In the genomic region with DNA sequence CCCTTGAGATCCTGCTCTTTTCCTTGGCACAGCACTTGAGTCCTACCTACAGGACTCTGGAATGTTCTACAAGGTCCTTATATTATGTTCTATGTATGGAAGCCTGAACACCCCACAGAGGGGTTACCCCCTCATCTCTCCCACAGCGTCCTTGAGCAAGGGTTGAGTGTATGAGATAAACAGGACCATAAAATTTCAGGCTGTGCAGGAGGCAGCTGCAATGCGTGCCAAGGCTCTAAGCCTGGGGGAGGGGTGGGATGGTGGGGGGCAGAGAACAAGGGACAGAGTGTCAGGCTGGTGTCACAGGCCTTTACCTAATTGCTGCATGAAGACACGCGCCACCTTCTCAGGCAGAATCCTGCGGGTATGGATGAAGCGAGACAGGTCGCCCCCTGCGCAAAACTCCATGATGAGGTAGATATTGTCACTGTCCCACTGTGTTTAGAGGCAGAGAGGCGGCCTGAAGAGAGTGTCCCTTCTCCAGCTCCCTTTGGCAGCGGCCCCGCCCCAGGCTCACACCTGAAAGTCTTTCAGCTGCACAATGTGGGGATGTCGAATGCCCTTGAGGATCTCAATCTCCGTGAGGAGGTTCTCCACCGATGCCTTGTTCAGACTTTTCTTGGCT, we compare ENCODE assay signal across 1 cellular context.
TF ChIP-seq lines count a peak whose summit lies in the region.

No MANE protein-coding gene starts in this region.

TF ChIP-seq in GM12878, 131 proteins besides CTCF, POLR2A, EP300 and RAD21:
- TF ChIP-seq MAX (IDR thresholded peaks at IDR 0.05; ENCODE audit: low read depth, low read length) = no peak
- TF ChIP-seq CEBPB (IDR thresholded peaks at IDR 0.05; ENCODE audit: borderline replicate concordance in 1 of 2, low read depth in 2 of 2, low read length in 2 of 2) = no peak
- TF ChIP-seq, protein P1, sequence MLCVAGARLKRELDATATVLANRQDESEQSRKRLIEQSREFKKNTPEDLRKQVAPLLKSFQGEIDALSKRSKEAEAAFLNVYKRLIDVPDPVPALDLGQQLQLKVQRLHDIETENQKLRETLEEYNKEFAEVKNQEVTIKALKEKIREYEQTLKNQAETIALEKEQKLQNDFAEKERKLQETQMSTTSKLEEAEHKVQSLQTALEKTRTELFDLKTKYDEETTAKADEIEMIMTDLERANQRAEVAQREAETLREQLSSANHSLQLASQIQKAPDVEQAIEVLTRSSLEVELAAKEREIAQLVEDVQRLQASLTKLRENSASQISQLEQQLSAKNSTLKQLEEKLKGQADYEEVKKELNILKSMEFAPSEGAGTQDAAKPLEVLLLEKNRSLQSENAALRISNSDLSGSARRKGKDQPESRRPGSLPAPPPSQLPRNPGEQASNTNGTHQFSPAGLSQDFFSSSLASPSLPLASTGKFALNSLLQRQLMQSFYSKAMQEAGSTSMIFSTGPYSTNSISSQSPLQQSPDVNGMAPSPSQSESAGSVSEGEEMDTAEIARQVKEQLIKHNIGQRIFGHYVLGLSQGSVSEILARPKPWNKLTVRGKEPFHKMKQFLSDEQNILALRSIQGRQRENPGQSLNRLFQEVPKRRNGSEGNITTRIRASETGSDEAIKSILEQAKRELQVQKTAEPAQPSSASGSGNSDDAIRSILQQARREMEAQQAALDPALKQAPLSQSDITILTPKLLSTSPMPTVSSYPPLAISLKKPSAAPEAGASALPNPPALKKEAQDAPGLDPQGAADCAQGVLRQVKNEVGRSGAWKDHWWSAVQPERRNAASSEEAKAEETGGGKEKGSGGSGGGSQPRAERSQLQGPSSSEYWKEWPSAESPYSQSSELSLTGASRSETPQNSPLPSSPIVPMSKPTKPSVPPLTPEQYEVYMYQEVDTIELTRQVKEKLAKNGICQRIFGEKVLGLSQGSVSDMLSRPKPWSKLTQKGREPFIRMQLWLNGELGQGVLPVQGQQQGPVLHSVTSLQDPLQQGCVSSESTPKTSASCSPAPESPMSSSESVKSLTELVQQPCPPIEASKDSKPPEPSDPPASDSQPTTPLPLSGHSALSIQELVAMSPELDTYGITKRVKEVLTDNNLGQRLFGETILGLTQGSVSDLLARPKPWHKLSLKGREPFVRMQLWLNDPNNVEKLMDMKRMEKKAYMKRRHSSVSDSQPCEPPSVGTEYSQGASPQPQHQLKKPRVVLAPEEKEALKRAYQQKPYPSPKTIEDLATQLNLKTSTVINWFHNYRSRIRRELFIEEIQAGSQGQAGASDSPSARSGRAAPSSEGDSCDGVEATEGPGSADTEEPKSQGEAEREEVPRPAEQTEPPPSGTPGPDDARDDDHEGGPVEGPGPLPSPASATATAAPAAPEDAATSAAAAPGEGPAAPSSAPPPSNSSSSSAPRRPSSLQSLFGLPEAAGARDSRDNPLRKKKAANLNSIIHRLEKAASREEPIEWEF (IDR thresholded peaks at IDR 0.05; ENCODE audit: insufficient replicate concordance, low read depth, low read length) = no peak
- TF ChIP-seq BHLHE40 (IDR thresholded peaks at IDR 0.05; ENCODE audit: borderline replicate concordance in 1 of 2, low read depth in 2 of 2, low read length in 1 of 2) = no peak
- no peak for TF ChIP-seq HDAC2 (IDR thresholded peaks at IDR 0.05)
- no peak for TF ChIP-seq PML (IDR thresholded peaks at IDR 0.05; ENCODE audit: low read length)
- TF ChIP-seq POLR2AphosphoS2 (IDR thresholded peaks at IDR 0.05; ENCODE audit: low read depth, low read length) = no peak
- TF ChIP-seq, protein P2, sequence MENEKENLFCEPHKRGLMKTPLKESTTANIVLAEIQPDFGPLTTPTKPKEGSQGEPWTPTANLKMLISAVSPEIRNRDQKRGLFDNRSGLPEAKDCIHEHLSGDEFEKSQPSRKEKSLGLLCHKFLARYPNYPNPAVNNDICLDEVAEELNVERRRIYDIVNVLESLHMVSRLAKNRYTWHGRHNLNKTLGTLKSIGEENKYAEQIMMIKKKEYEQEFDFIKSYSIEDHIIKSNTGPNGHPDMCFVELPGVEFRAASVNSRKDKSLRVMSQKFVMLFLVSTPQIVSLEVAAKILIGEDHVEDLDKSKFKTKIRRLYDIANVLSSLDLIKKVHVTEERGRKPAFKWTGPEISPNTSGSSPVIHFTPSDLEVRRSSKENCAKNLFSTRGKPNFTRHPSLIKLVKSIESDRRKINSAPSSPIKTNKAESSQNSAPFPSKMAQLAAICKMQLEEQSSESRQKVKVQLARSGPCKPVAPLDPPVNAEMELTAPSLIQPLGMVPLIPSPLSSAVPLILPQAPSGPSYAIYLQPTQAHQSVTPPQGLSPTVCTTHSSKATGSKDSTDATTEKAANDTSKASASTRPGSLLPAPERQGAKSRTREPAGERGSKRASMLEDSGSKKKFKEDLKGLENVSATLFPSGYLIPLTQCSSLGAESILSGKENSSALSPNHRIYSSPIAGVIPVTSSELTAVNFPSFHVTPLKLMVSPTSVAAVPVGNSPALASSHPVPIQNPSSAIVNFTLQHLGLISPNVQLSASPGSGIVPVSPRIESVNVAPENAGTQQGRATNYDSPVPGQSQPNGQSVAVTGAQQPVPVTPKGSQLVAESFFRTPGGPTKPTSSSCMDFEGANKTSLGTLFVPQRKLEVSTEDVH (IDR thresholded peaks at IDR 0.05; ENCODE audit: low read depth, partially characterized antibody) = no peak
- no peak for TF ChIP-seq ESRRA (IDR thresholded peaks at IDR 0.05; ENCODE audit: low read length)
- no peak for TF ChIP-seq TAF1 (IDR thresholded peaks at IDR 0.05; ENCODE audit: borderline replicate concordance, low read depth, low read length)
- TF ChIP-seq MYB (IDR thresholded peaks at IDR 0.05; ENCODE audit: borderline replicate concordance, low read depth, low read length) = no peak
- TF ChIP-seq MLLT1 (IDR thresholded peaks at IDR 0.05) = no peak
- TF ChIP-seq SP1 (IDR thresholded peaks at IDR 0.05; ENCODE audit: low read depth, low read length) = no peak
